Comparison of ENCODE assay signal across 1 cellular context in genomic region chr16:7579454-7579853, GRCh38.
A peak's percentile ranks its signal among the peaks of the same experiment; 100 is the strongest.
TF ChIP-seq lines count a peak whose summit lies in the region.

No MANE protein-coding gene starts in this region.

TF ChIP-seq in K562, 482 proteins besides CTCF, POLR2A, EP300 and RAD21 (continued from another document):
- TF ChIP-seq HMGXB4 (CRISPR knock-in tag; IDR thresholded peaks at IDR 0.05) = no peak
- peak; percentile 34; the same call in 1 of the 2 replicates for TF ChIP-seq MAFG (tag; conservative IDR thresholded peaks at IDR 0.05)
- no peak for TF ChIP-seq HNRNPUL1 (IDR thresholded peaks at IDR 0.05; ENCODE audit: low read length)
- TF ChIP-seq KDM2B (CRISPR knock-in tag; IDR thresholded peaks at IDR 0.05) = no peak
- no peak for TF ChIP-seq ZNF3 (CRISPR knock-in tag; IDR thresholded peaks at IDR 0.05)
- 0 out of 2 replicates have a peak, but pooled peaks have one; percentile 23 for TF ChIP-seq MAFF (IDR thresholded peaks at IDR 0.05; ENCODE audit: low read length)
- no peak for TF ChIP-seq RBM17 (IDR thresholded peaks at IDR 0.05; ENCODE audit: borderline replicate concordance, low read depth, low read length)
- TF ChIP-seq KLF10 (CRISPR knock-in tag; IDR thresholded peaks at IDR 0.05) = no peak
- TF ChIP-seq ZNF316 (IDR thresholded peaks at IDR 0.05) = peak; percentile 62
